In genomic region chr11:61834278-61835004, GRCh38 we compare ENCODE assay signal across 8 cellular contexts. TPM values are rescaled to one million over a fixed set of nuclear protein-coding genes. Genes with fewer than 3 reads are reported as not detected.
DNase-seq lines count a peak whose midpoint lies in the region; ATAC-seq and TF ChIP-seq lines count a peak whose summit lies in the region.

No MANE protein-coding gene starts in this region.

- H3K79me1 ChIP-seq in mesenchymal stem cell (replicated peaks; ENCODE audit: low read length, poor library complexity, severe bottlenecking), result peaks cover 32% of the 10 kb centered on the region

- ATAC-seq in GM21360 (IDR thresholded peaks at IDR 0.05; ENCODE audit: unreplicated experiment), result peak; percentile 80
- ATAC-seq in HG03571 (IDR thresholded peaks at IDR 0.05; ENCODE audit: unreplicated experiment), result peak; percentile 89
- peak; percentile 55 for ATAC-seq in SK-N-SH treated with all-trans-retinoic acid at 6 μM for 48 hours

- no peak for TF ChIP-seq POLR2A in transverse colon (IDR thresholded peaks at IDR 0.05)

- H2AFZ ChIP-seq in mesenchymal stem cell (ENCODE audit: low read depth, low read length), result no peak overlapping the region

- peak overlapping the region; percentile 24 for H4K8ac ChIP-seq in mesenchymal stem cell (ENCODE audit: low read length)

- peak overlapping the region; percentile 89 for H2BK120ac ChIP-seq in mesenchymal stem cell (ENCODE audit: low read depth, low read length)

- peak overlapping the region; percentile 7 to 90 for H2BK12ac ChIP-seq in mesenchymal stem cell (ENCODE audit: low read length in 2 of 2)

- H3K23ac ChIP-seq in mesenchymal stem cell (ENCODE audit: low read length in 2 of 2), result peak overlapping the region in 1 of 2 experiments; percentile 11

- peak overlapping the region; percentile 33 to 97 for H3K18ac ChIP-seq in mesenchymal stem cell (ENCODE audit: low read depth in 1 of 2, low read length in 2 of 2)

- H3K9ac ChIP-seq in colonic mucosa (ENCODE audit: low read depth in 2 of 2, low read length in 2 of 2) (no peak overlapping the region), mesenchymal stem cell (ENCODE audit: low read length) (peak overlapping the region; percentile 71)

- no peaks in the 10 kb centered on the region for H3K9me3 ChIP-seq in colonic mucosa
- no peaks in the 10 kb centered on the region for H3K9me3 ChIP-seq in mesenchymal stem cell (ENCODE audit: control insufficient read depth, low read length)
- H3K9me3 ChIP-seq in transverse colon, result no peaks in the 10 kb centered on the region

- H3K36me3 ChIP-seq in colonic mucosa (no peaks in the 10 kb centered on the region), mesenchymal stem cell (ENCODE audit: control insufficient read depth in 1 of 2, insufficient read depth in 2 of 2, low read depth in 1 of 2, low read length in 2 of 2) (peaks cover 30 to 47% of the 10 kb centered on the region in 2 experiments), transverse colon (no peaks in the 10 kb centered on the region)

- H3K4me3 ChIP-seq in colonic mucosa, result no peak overlapping the region
- H3K4me3 ChIP-seq in mesenchymal stem cell (ENCODE audit: insufficient read depth in 1 of 2, low read depth in 1 of 2, low read length in 2 of 2), result no peak overlapping the region
- H3K4me3 ChIP-seq in transverse colon, result no peak overlapping the region

- H3K4ac ChIP-seq in mesenchymal stem cell (ENCODE audit: low read depth in 1 of 2, low read length in 2 of 2), result peak overlapping the region; percentile 62 to 79

- in situ Hi-C loops in transverse colon (cut with MboI; ENCODE audit: low pct_ligation_motif_present in 1 of 4, low pct_unique_long_range_greater_than_20kb in 1 of 4, low sequenced_read_pairs in 3 of 4), result no loop called here

- TF ChIP-seq CTCF in GM10248 (IDR thresholded peaks at IDR 0.05; ENCODE audit: control extremely low read depth, extremely low read depth, low read depth, missing control alignments), result no peak
- TF ChIP-seq CTCF in colonic mucosa (IDR thresholded peaks at IDR 0.05), result no peak
- TF ChIP-seq CTCF in transverse colon (IDR thresholded peaks at IDR 0.05), result no peak

- TF ChIP-seq EP300 in transverse colon (IDR thresholded peaks at IDR 0.05; ENCODE audit: low read depth), result no peak

- H3K4me1 ChIP-seq in colonic mucosa, result no peaks in the 10 kb centered on the region
- H3K4me1 ChIP-seq in mesenchymal stem cell (ENCODE audit: control insufficient read depth, insufficient read depth, low read depth, low read length), result peaks cover 31% of the 10 kb centered on the region
- H3K4me1 ChIP-seq in transverse colon, result peaks cover 3 to 39% (median 11%) of the 10 kb centered on the region in 4 donors

- DNase-seq in GM10248 (ENCODE audit: extremely low spot score) (peak; percentile 89), colonic mucosa (peak; percentile 36), mesenchymal stem cell (peak; percentile 93), transverse colon (no peak), NCI-H187 treated with DMSO at 0.1 percent for 48 hours (lab: John Stamatoyannopoulos, UW) (no peak)

- POLR2A ChIA-PET in GM10248 (lab: Yijun Ruan, JAX), result interaction anchor here (0.5 to 1.4 kb wide), 6 partner anchors 19 to 1739 kb away, joined by 3 to 6 read pairs (median 4); no protein-coding TSS in a partner anchor

- H3K27me3 ChIP-seq in colonic mucosa (peaks cover 7% of the 10 kb centered on the region), mesenchymal stem cell (ENCODE audit: control insufficient read depth in 1 of 2, insufficient read depth in 1 of 2, low read length in 2 of 2) (no peaks in the 10 kb centered on the region), transverse colon (peaks cover 8% of the 10 kb centered on the region)

- no peak overlapping the region for H2BK5ac ChIP-seq in mesenchymal stem cell (ENCODE audit: low read depth, low read length, poor library complexity, severe bottlenecking)

- intact Hi-C loops in colonic mucosa (cut with DNase I) (no loop called here), transverse colon (cut with DNase I; ENCODE audit: low total_unique reads) (no loop called here)

- H3K14ac ChIP-seq in mesenchymal stem cell (ENCODE audit: low read length in 2 of 2), result peak overlapping the region in 1 of 2 experiments; percentile 68

- H2BK15ac ChIP-seq in mesenchymal stem cell (ENCODE audit: low read depth, poor library complexity, severe bottlenecking), result peak overlapping the region; percentile 58

- no peak overlapping the region for H3K4me2 ChIP-seq in mesenchymal stem cell (ENCODE audit: low read length, poor library complexity, severe bottlenecking)

- CTCF ChIA-PET in GM10248 (lab: Yijun Ruan, JAX), result interaction anchor here (0.8 to 1.5 kb wide), 11 partner anchors 14 to 274 kb away, joined by 3 to 5 read pairs (median 3); partner anchors contain the start of gene FADS1

- no peak overlapping the region for H2AK5ac ChIP-seq in mesenchymal stem cell (ENCODE audit: low read length, severe bottlenecking)

- H3K27ac ChIP-seq in colonic mucosa (peak overlapping the region; percentile 4), mesenchymal stem cell (ENCODE audit: low read length, poor library complexity, severe bottlenecking) (peak overlapping the region; percentile 3), transverse colon (peak overlapping the region; percentile 38 to 66 (median 54))

- peak overlapping the region; percentile 44 for H4K91ac ChIP-seq in mesenchymal stem cell (ENCODE audit: low read length)

- WGBS in mesenchymal stem cell, result 41% methylated on average over 12 of the region's 12 CpGs
- 58 to 60% methylated on average over 2 to 10 of the region's 12 CpGs for WGBS in transverse colon (ENCODE audit: low coverage in 1 of 2), 2 donors

TF ChIP-seq in SK-N-SH treated with all-trans-retinoic acid at 6 μM for 48 hours, 23 proteins besides CTCF, POLR2A, EP300 and RAD21 (continues in another document):
- TF ChIP-seq TCF4 (CRISPR knock-in tag; IDR thresholded peaks at IDR 0.05; ENCODE audit: borderline replicate concordance) (no peak), CSDC2 (CRISPR knock-in tag; IDR thresholded peaks at IDR 0.05) (no peak), SNAI2 (CRISPR knock-in tag; IDR thresholded peaks at IDR 0.05) (no peak), ZNF70 (CRISPR knock-in tag; IDR thresholded peaks at IDR 0.05) (no peak), OSR1 (CRISPR knock-in tag; IDR thresholded peaks at IDR 0.05) (no peak), ZC3H10 (CRISPR knock-in tag; IDR thresholded peaks at IDR 0.05) (no peak), TOX (CRISPR knock-in tag; IDR thresholded peaks at IDR 0.05; ENCODE audit: borderline replicate concordance) (no peak), CSRNP3 (CRISPR knock-in tag; IDR thresholded peaks at IDR 0.05) (no peak)
- TF ChIP-seq, protein P1, sequence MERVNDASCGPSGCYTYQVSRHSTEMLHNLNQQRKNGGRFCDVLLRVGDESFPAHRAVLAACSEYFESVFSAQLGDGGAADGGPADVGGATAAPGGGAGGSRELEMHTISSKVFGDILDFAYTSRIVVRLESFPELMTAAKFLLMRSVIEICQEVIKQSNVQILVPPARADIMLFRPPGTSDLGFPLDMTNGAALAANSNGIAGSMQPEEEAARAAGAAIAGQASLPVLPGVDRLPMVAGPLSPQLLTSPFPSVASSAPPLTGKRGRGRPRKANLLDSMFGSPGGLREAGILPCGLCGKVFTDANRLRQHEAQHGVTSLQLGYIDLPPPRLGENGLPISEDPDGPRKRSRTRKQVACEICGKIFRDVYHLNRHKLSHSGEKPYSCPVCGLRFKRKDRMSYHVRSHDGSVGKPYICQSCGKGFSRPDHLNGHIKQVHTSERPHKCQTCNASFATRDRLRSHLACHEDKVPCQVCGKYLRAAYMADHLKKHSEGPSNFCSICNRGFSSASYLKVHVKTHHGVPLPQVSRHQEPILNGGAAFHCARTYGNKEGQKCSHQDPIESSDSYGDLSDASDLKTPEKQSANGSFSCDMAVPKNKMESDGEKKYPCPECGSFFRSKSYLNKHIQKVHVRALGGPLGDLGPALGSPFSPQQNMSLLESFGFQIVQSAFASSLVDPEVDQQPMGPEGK (CRISPR knock-in tag; IDR thresholded peaks at IDR 0.05; ENCODE audit: borderline replicate concordance), result no peak

RNA-seq across cellular contexts. Expression of gene FADS2, which starts 6.3 kb away (rescaled TPM):
- total RNA-seq in colonic mucosa, result 10 to 100 TPM; 13.9 to 38.6 TPM
- polyA plus RNA-seq in mesenchymal stem cell (2013, experiment 1 of 2), result 1,185 TPM
- 1,187 TPM for polyA plus RNA-seq in mesenchymal stem cell (2013, experiment 2 of 2)
- total RNA-seq in transverse colon, result 10 to 100 TPM in 1 of 4 donors, 1 to 10 TPM in 3; 2.7 to 28.8 (median 3.9) TPM

RNA-seq across cellular contexts. Expression of gene FADS1, which starts 17.6 kb away (rescaled TPM):
- 10 to 100 TPM in 1 of 2 donors, 1 to 10 TPM in 1; 6.9 to 17.4 TPM for total RNA-seq in colonic mucosa
- 262 TPM for polyA plus RNA-seq in mesenchymal stem cell (2013, experiment 1 of 2)
- polyA plus RNA-seq in mesenchymal stem cell (2013, experiment 2 of 2), result 260 TPM
- total RNA-seq in transverse colon, result 10 to 100 TPM in 1 of 4 donors, 1 to 10 TPM in 3; 2.2 to 13.8 (median 3.7) TPM

RNA-seq across cellular contexts. Expression of gene FEN1, which starts 41.7 kb away (rescaled TPM):
- total RNA-seq in colonic mucosa, result 10 to 100 TPM; 14.4 to 67.9 TPM
- polyA plus RNA-seq in mesenchymal stem cell (2013, experiment 1 of 2), result 10.6 TPM
- 10.7 TPM for polyA plus RNA-seq in mesenchymal stem cell (2013, experiment 2 of 2)
- total RNA-seq in transverse colon, result 1 to 10 TPM in 3 of 4 donors, under 1 TPM in 1; 1.00 to 9.4 (median 4.5) TPM

RNA-seq across cellular contexts. Expression of gene TMEM258, which starts 42.0 kb away (rescaled TPM):
- 100 to 1,000 TPM; 119 to 149 TPM for total RNA-seq in colonic mucosa
- polyA plus RNA-seq in mesenchymal stem cell (2013, experiment 1 of 2), result 175 TPM
- polyA plus RNA-seq in mesenchymal stem cell (2013, experiment 2 of 2), result 180 TPM
- 10 to 100 TPM in 3 of 4 donors, 1 to 10 TPM in 1; 8.2 to 34.7 (median 23.7) TPM for total RNA-seq in transverse colon

RNA-seq across cellular contexts. Expression of gene FADS3, which starts 56.9 kb away (rescaled TPM):
- total RNA-seq in colonic mucosa (10 to 100 TPM; 10.4 to 13.3 TPM), transverse colon (10 to 100 TPM; 19.5 to 96.9 (median 31.6) TPM)
- 65.4 TPM for polyA plus RNA-seq in mesenchymal stem cell (2013, experiment 1 of 2)
- polyA plus RNA-seq in mesenchymal stem cell (2013, experiment 2 of 2), result 66.5 TPM

Comparison
In these comparisons a context has a peak if more than half of its experiments do, and no peak if none do; other contexts are left out.
1. DNase-seq: peak in GM10248 (single experiment), colonic mucosa (single experiment) and mesenchymal stem cell (single experiment); none in transverse colon (single experiment) and NCI-H187 treated with DMSO at 0.1 percent for 48 hours (single experiment).
2. H3K27ac ChIP-seq: peak in every context shown above with its lines; median percentile 54 in transverse colon; 4 in colonic mucosa; 3 in mesenchymal stem cell.
3. Peak in every context shown above with its lines, with median percentiles within 50 percentile points of each other: ATAC-seq.